22 cellular contexts compared by ENCODE assay signal in genomic region chr18:48059363-48060109, GRCh38.
DNase-seq lines count a peak whose midpoint lies in the region; ATAC-seq, FAIRE-seq and TF ChIP-seq lines count a peak whose summit lies in the region.
"Had no signal": no experiment of that assay in that cellular context is flagged by ENCODE, and none has a peak within 500 bp of the region (broad histone marks: within the 10 kb centered on the region; RNA-seq: fewer than 3 reads in every experiment).

No MANE protein-coding gene starts in this region.

- no peaks in the 10 kb centered on the region for H3K4me1 ChIP-seq in psoas muscle
- H3K4me1 ChIP-seq: SJCRH30, upper lobe of left lung had no signal

- H3K27me3 ChIP-seq in H7 (ENCODE audit: control insufficient read depth, insufficient read depth, low read length) (no peaks in the 10 kb centered on the region), psoas muscle (ENCODE audit: insufficient read depth in 3 of 3, low read length in 2 of 3) (peaks cover 0 to 4% (median 0%) of the 10 kb centered on the region in 3 donors)
- H3K27me3 ChIP-seq: SJCRH30, upper lobe of left lung had no signal

- H3K9me3 Mint-ChIP-seq in glutamatergic neuron (ENCODE audit: unreplicated experiment), result peaks cover 15% of the 10 kb centered on the region
- H3K9me3 Mint-ChIP-seq: T-helper 2 cell treated with Interferon-gamma antibody and Interleukin-4, amounts not matched to agents 5 μg/mL and 100 μg/mL, for 36 hours had no signal

- H3K4me3 Mint-ChIP-seq in glutamatergic neuron (ENCODE audit: unreplicated experiment), result peak overlapping the region; percentile 18
- H3K4me3 Mint-ChIP-seq: activated CD8-positive, alpha-beta memory T cell treated with anti-CD3 and anti-CD28 coated beads, Interleukin-2, amount 10 ng/mL, durations not matched to agents 7 days and 5 days; IgD-negative memory B cell; T-helper 2 cell treated with Interferon-gamma antibody and Interleukin-4, amounts not matched to agents 5 μg/mL and 100 μg/mL, for 36 hours had no signal

- no peaks in the 10 kb centered on the region for H3K36me3 Mint-ChIP-seq in glutamatergic neuron (ENCODE audit: unreplicated experiment)
- H3K36me3 Mint-ChIP-seq: activated CD8-positive, alpha-beta memory T cell treated with anti-CD3 and anti-CD28 coated beads, Interleukin-2, amount 10 ng/mL, durations not matched to agents 7 days and 5 days had no signal

- H3K36me3 ChIP-seq in H7 (replicated peaks; ENCODE audit: control insufficient read depth, insufficient read depth, low read length) (no peaks in the 10 kb centered on the region), psoas muscle (ENCODE audit: insufficient read depth in 1 of 2, low read depth in 1 of 2) (no peaks in the 10 kb centered on the region)
- H3K36me3 ChIP-seq: MG63, SJCRH30, upper lobe of left lung had no signal

- H3K4me1 Mint-ChIP-seq in glutamatergic neuron (ENCODE audit: low read depth, unreplicated experiment), result peaks cover 27% of the 10 kb centered on the region
- H3K4me1 Mint-ChIP-seq: activated CD8-positive, alpha-beta memory T cell treated with anti-CD3 and anti-CD28 coated beads, Interleukin-2, amount 10 ng/mL, durations not matched to agents 7 days and 5 days had no signal

- FAIRE-seq in GM12892 (lab: Jason Lieb, UNC), result no peak
- FAIRE-seq: kidney had no signal

- ATAC-seq in psoas muscle, result peak; percentile 30 to 61 (median 46)
- ATAC-seq: activated CD8-positive, alpha-beta memory T cell treated with anti-CD3 and anti-CD28 coated beads, Interleukin-2, amount 10 ng/mL, durations not matched to agents 7 days and 5 days had no signal

- no peaks in the 10 kb centered on the region for H3K9me3 ChIP-seq in psoas muscle
- H3K9me3 ChIP-seq: MG63, SJCRH30, upper lobe of left lung had no signal

- 27 to 30% (median 28%) methylated on average over 8 of the region's 8 CpGs for WGBS in psoas muscle, 3 donors

- H3K27ac Mint-ChIP-seq in glutamatergic neuron (ENCODE audit: unreplicated experiment), result peak overlapping the region; percentile 3
- H3K27ac Mint-ChIP-seq: activated CD8-positive, alpha-beta memory T cell treated with anti-CD3 and anti-CD28 coated beads, Interleukin-2, amount 10 ng/mL, durations not matched to agents 7 days and 5 days; IgD-negative memory B cell; T-helper 2 cell treated with Interferon-gamma antibody and Interleukin-4, amounts not matched to agents 5 μg/mL and 100 μg/mL, for 36 hours had no signal

- H3K4me3 ChIP-seq in H7 (ENCODE audit: insufficient read depth, low read depth, low read length), result no peak overlapping the region
- H3K4me3 ChIP-seq in psoas muscle, result no peak overlapping the region
- H3K4me3 ChIP-seq: MG63, SJCRH30, upper lobe of left lung had no signal

- TF ChIP-seq CTCF in glutamatergic neuron (IDR thresholded peaks at IDR 0.05; ENCODE audit: partially characterized antibody, unreplicated experiment) (no peak), psoas muscle (IDR thresholded peaks at IDR 0.05) (no peak)

- peaks cover 2% of the 10 kb centered on the region for H3K27me3 Mint-ChIP-seq in glutamatergic neuron (ENCODE audit: unreplicated experiment)

- TF ChIP-seq POLR2A in GM12892 (IDR thresholded peaks at IDR 0.05; ENCODE audit: low read depth, low read length), result no peak

- DNase-seq in H7, result peak; percentile 84
- peak; percentile 13 for DNase-seq in NCI-H82 treated with DMSO at 0.1 percent for 48 hours (lab: John Stamatoyannopoulos, UW; ENCODE audit: unreplicated experiment)
- no peak for DNase-seq in glutamatergic neuron
- DNase-seq in psoas muscle, result no peak
- DNase-seq in GM12892 (ENCODE audit: insufficient read length), result no peak
- DNase-seq in NCI-H526 (lab: John Stamatoyannopoulos, UW), result no peak
- DNase-seq in NCI-H526 treated with DMSO at 0.1 percent for 48 hours (lab: John Stamatoyannopoulos, UW), result no peak
- no peak for DNase-seq in NCI-H510A (lab: John Stamatoyannopoulos, UW)
- DNase-seq: activated CD4-positive, CD25-positive, alpha-beta regulatory T cell treated with anti-CD3 and anti-CD28 coated beads, Interleukin-2, amount 50 U/mL, for 72 hours; activated CD8-positive, alpha-beta memory T cell treated with anti-CD3 and anti-CD28 coated beads, Interleukin-2, amount 10 ng/mL, durations not matched to agents 7 days and 5 days; amniotic stem cell; caudate nucleus; DMS79; effector CD4-positive, alpha-beta T cell; kidney; MG63; NCI-H187 treated with DMSO at 0.1 percent for 48 hours; SJCRH30; stimulated activated naive CD4-positive, alpha-beta T cell; upper lobe of left lung had no signal

- intact Hi-C loops in psoas muscle (cut with DNase I), result loop anchor here in 1 of 2 donors (5.0 kb wide), 1 partner anchor 53 kb away; no protein-coding TSS in a partner anchor

- H3K27ac ChIP-seq in psoas muscle, result no peak overlapping the region
- H3K27ac ChIP-seq: SJCRH30, upper lobe of left lung had no signal

Comparison
In these comparisons a context has a peak if more than half of its experiments do, and no peak if none do; other contexts are left out.
1. DNase-seq: peak in H7 (single experiment) and NCI-H82 treated with DMSO at 0.1 percent for 48 hours (single experiment); none in glutamatergic neuron (single experiment), psoas muscle (0 of 2), GM12892 (single experiment), NCI-H526 (0 of 2), NCI-H526 treated with DMSO at 0.1 percent for 48 hours (single experiment) and NCI-H510A (single experiment).